ENCODE assay signal across 16 cellular contexts in genomic region chr6:169145991-169146501, GRCh38.
DNase-seq lines count a peak whose midpoint lies in the region; ATAC-seq and TF ChIP-seq lines count a peak whose summit lies in the region.
"Had no signal": no experiment of that assay in that cellular context is flagged by ENCODE, and none has a peak within 500 bp of the region (broad histone marks: within the 10 kb centered on the region; RNA-seq: fewer than 3 reads in every experiment).

No MANE protein-coding gene starts in this region.

- dilution Hi-C loops in mammary epithelial cell (cut with HindIII; ENCODE audit: low sequenced_read_pairs), result no loop called here

- no peak overlapping the region for H2BK12ac ChIP-seq in mesenchymal stem cell (ENCODE audit: low read length in 2 of 2)

- H4K20me1 ChIP-seq in mammary epithelial cell (ENCODE audit: insufficient read depth, low read length) (no peaks in the 10 kb centered on the region), smooth muscle cell (ENCODE audit: low read depth) (no peaks in the 10 kb centered on the region)

- no TSS peak for BruUV-seq in mammary epithelial cell (replicated peaks; lab: Mats Ljungman, UMichigan)

- H3K9me3 ChIP-seq in mammary epithelial cell (replicated peaks; ENCODE audit: insufficient read depth, low read length) (no peaks in the 10 kb centered on the region), smooth muscle cell (replicated peaks; ENCODE audit: low read depth) (no peaks in the 10 kb centered on the region), mesenchymal stem cell (ENCODE audit: control insufficient read depth, low read length) (peaks cover 20% of the 10 kb centered on the region)
- H3K9me3 ChIP-seq: pancreas had no signal

- H3K27me3 ChIP-seq in mammary epithelial cell (ENCODE audit: insufficient read depth, low read length), result no peaks in the 10 kb centered on the region
- H3K27me3 ChIP-seq in smooth muscle cell (ENCODE audit: low read depth), result no peaks in the 10 kb centered on the region
- no peaks in the 10 kb centered on the region for H3K27me3 ChIP-seq in mesenchymal stem cell (ENCODE audit: control insufficient read depth in 1 of 2, insufficient read depth in 1 of 2, low read length in 2 of 2)
- H3K27me3 ChIP-seq: pancreas had no signal

- WGBS in mammary epithelial cell (ENCODE audit: low coverage, missing lambda C conversion rate), result 46% methylated on average over 10 of the region's 10 CpGs
- 83% methylated on average over 10 of the region's 10 CpGs for WGBS in smooth muscle cell (ENCODE audit: low lambda C conversion rate)
- 81% methylated on average over 10 of the region's 10 CpGs for WGBS in mesenchymal stem cell

- intact Hi-C loops in mammary epithelial cell (cut with micrococcal nuclease), result no loop called here
- intact Hi-C loops in left ventricle myocardium superior (cut with micrococcal nuclease), result no loop called here
- intact Hi-C loops in activated CD4-positive, alpha-beta T cell treated with anti-CD3 and anti-CD28 coated beads, Interleukin-2, amount 10 ng/mL, durations not matched to agents 24 days and 14 days (cut with micrococcal nuclease), result no loop called here

- peak; percentile 48 for ATAC-seq in left ventricle myocardium superior
- ATAC-seq in HG03196 (IDR thresholded peaks at IDR 0.05; ENCODE audit: unreplicated experiment), result no peak
- no peak for ATAC-seq in GM18907 (IDR thresholded peaks at IDR 0.05; ENCODE audit: unreplicated experiment)
- ATAC-seq: stimulated activated naive CD8-positive, alpha-beta T cell treated with anti-CD3 and anti-CD28 coated beads, Interleukin-15, amount 100 ng/mL, for 72 hours had no signal

- H3F3A ChIP-seq in smooth muscle cell (ENCODE audit: low read depth), result no peaks in the 10 kb centered on the region

- H2BK5ac ChIP-seq in mesenchymal stem cell (ENCODE audit: low read depth, low read length, poor library complexity, severe bottlenecking), result no peak overlapping the region

- no peak overlapping the region for H3K23ac ChIP-seq in mesenchymal stem cell (ENCODE audit: low read length in 2 of 2)

- DNase-seq in HFFc6 (no peak), mammary epithelial cell (peak; percentile 34), left ventricle myocardium superior (no peak), smooth muscle cell (lab: John Stamatoyannopoulos, UW; ENCODE audit: unreplicated experiment) (no peak), mesenchymal stem cell (no peak)
- no peak for DNase-seq in activated CD4-positive, alpha-beta T cell treated with anti-CD3 and anti-CD28 coated beads, Interleukin-2, amount 10 ng/mL, durations not matched to agents 24 days and 14 days
- DNase-seq: activated CD8-positive, alpha-beta memory T cell treated with anti-CD3 and anti-CD28 coated beads for 24 hours; activated gamma-delta T cell; EL; islet precursor cell; NCI-H1105; pancreas; stimulated activated naive CD8-positive, alpha-beta T cell treated with anti-CD3 and anti-CD28 coated beads, Interleukin-15, amount 100 ng/mL, for 72 hours had no signal

- H3K79me1 ChIP-seq in mesenchymal stem cell (replicated peaks; ENCODE audit: low read length, poor library complexity, severe bottlenecking), result no peaks in the 10 kb centered on the region

- no peak overlapping the region for H4K91ac ChIP-seq in mesenchymal stem cell (ENCODE audit: low read length)

- H3K4me2 ChIP-seq in mammary epithelial cell (ENCODE audit: insufficient read depth, low read depth, low read length) (no peak overlapping the region), smooth muscle cell (no peak overlapping the region), mesenchymal stem cell (ENCODE audit: low read length, poor library complexity, severe bottlenecking) (no peak overlapping the region)

- H3K4me3 Mint-ChIP-seq in HFFc6, result no peak overlapping the region
- no peak overlapping the region for H3K4me3 Mint-ChIP-seq in activated CD4-positive, alpha-beta T cell treated with anti-CD3 and anti-CD28 coated beads, Interleukin-2, amount 10 ng/mL, durations not matched to agents 24 days and 14 days
- H3K4me3 Mint-ChIP-seq: IgD-negative memory B cell; stimulated activated naive CD8-positive, alpha-beta T cell treated with anti-CD3 and anti-CD28 coated beads, Interleukin-15, amount 100 ng/mL, for 72 hours had no signal

- no peak overlapping the region for H4K8ac ChIP-seq in mesenchymal stem cell (ENCODE audit: low read length)

- no peak overlapping the region for H3K14ac ChIP-seq in mesenchymal stem cell (ENCODE audit: low read length in 2 of 2)

- H3K4me1 Mint-ChIP-seq in HFFc6 (ENCODE audit: low read depth), result peaks cover 49% of the 10 kb centered on the region
- H3K4me1 Mint-ChIP-seq in activated CD4-positive, alpha-beta T cell treated with anti-CD3 and anti-CD28 coated beads, Interleukin-2, amount 10 ng/mL, durations not matched to agents 24 days and 14 days, result no peaks in the 10 kb centered on the region
- H3K4me1 Mint-ChIP-seq: IgD-negative memory B cell; stimulated activated naive CD8-positive, alpha-beta T cell treated with anti-CD3 and anti-CD28 coated beads, Interleukin-15, amount 100 ng/mL, for 72 hours had no signal

- in situ Hi-C loops in mammary epithelial cell (cut with MboI; ENCODE audit: low sequenced_read_pairs in 2 of 2), result no loop called here

- TF ChIP-seq CTCF in HFFc6 (IDR thresholded peaks at IDR 0.05) (no peak), mammary epithelial cell (conservative IDR thresholded peaks at IDR 0.05 in 1 of 2, IDR thresholded peaks at IDR 0.05 in 1 of 2; ENCODE audit: extremely low read depth in 1 of 2, insufficient read depth in 1 of 2, low read depth in 1 of 2, low read length in 2 of 2) (no peak), smooth muscle cell (IDR thresholded peaks at IDR 0.05; ENCODE audit: borderline replicate concordance, insufficient read depth, poor library complexity, severe bottlenecking) (no peak)

- H3K79me2 ChIP-seq in mammary epithelial cell (ENCODE audit: insufficient read depth, low read length), result no peaks in the 10 kb centered on the region
- no peaks in the 10 kb centered on the region for H3K79me2 ChIP-seq in smooth muscle cell (ENCODE audit: low read depth)

- H3K36me3 ChIP-seq in mammary epithelial cell (ENCODE audit: insufficient read depth, low read length) (no peaks in the 10 kb centered on the region), smooth muscle cell (ENCODE audit: low read depth) (no peaks in the 10 kb centered on the region), mesenchymal stem cell (ENCODE audit: control insufficient read depth in 1 of 2, insufficient read depth in 2 of 2, low read depth in 1 of 2, low read length in 2 of 2) (no peaks in the 10 kb centered on the region)
- H3K36me3 ChIP-seq: pancreas had no signal

- peak overlapping the region; percentile 57; the same call in 1 of the 2 replicates for H3K27ac Mint-ChIP-seq in HFFc6
- no peak overlapping the region for H3K27ac Mint-ChIP-seq in activated CD4-positive, alpha-beta T cell treated with anti-CD3 and anti-CD28 coated beads, Interleukin-2, amount 10 ng/mL, durations not matched to agents 24 days and 14 days
- H3K27ac Mint-ChIP-seq: IgD-negative memory B cell; stimulated activated naive CD8-positive, alpha-beta T cell treated with anti-CD3 and anti-CD28 coated beads, Interleukin-15, amount 100 ng/mL, for 72 hours had no signal

- H3K4ac ChIP-seq in mesenchymal stem cell (ENCODE audit: low read depth in 1 of 2, low read length in 2 of 2), result no peak overlapping the region

- H3K18ac ChIP-seq in mesenchymal stem cell (ENCODE audit: low read depth in 1 of 2, low read length in 2 of 2), result no peak overlapping the region

- no peak overlapping the region for H2AK5ac ChIP-seq in mesenchymal stem cell (ENCODE audit: low read length, severe bottlenecking)

- H3K4me3 ChIP-seq in mammary epithelial cell (replicated peaks in 1 of 3; ENCODE audit: insufficient read depth in 1 of 3, low read depth in 2 of 3, low read length in 3 of 3), result no peak overlapping the region
- no peak overlapping the region for H3K4me3 ChIP-seq in smooth muscle cell
- no peak overlapping the region for H3K4me3 ChIP-seq in mesenchymal stem cell (ENCODE audit: insufficient read depth in 1 of 2, low read depth in 1 of 2, low read length in 2 of 2)
- H3K4me3 ChIP-seq: pancreas had no signal

- H2AFZ ChIP-seq in mammary epithelial cell (ENCODE audit: low read depth, low read length), result no peak overlapping the region
- no peak overlapping the region for H2AFZ ChIP-seq in smooth muscle cell (ENCODE audit: low read depth)
- no peak overlapping the region for H2AFZ ChIP-seq in mesenchymal stem cell (ENCODE audit: low read depth, low read length)

- H3K9ac ChIP-seq in mammary epithelial cell (ENCODE audit: insufficient read depth, low read length) (no peak overlapping the region), smooth muscle cell (ENCODE audit: low read depth) (no peak overlapping the region), mesenchymal stem cell (ENCODE audit: low read length) (no peak overlapping the region)

- H3K4me1 ChIP-seq in mammary epithelial cell (ENCODE audit: insufficient read depth, low read length) (no peaks in the 10 kb centered on the region), smooth muscle cell (ENCODE audit: low read depth) (no peaks in the 10 kb centered on the region), mesenchymal stem cell (ENCODE audit: control insufficient read depth, insufficient read depth, low read depth, low read length) (no peaks in the 10 kb centered on the region)
- H3K4me1 ChIP-seq: pancreas had no signal

- H3K27ac ChIP-seq in mammary epithelial cell (ENCODE audit: insufficient read depth, low read depth, low read length) (no peak overlapping the region), smooth muscle cell (ENCODE audit: low read depth) (peak overlapping the region; percentile 60), mesenchymal stem cell (ENCODE audit: low read length, poor library complexity, severe bottlenecking) (no peak overlapping the region)
- H3K27ac ChIP-seq: pancreas had no signal

- CTCF ChIA-PET in mammary epithelial cell (lab: Charles Lee; ENCODE audit: low non-redundant PET), result no interaction called here

- H2BK15ac ChIP-seq in mesenchymal stem cell (ENCODE audit: low read depth, poor library complexity, severe bottlenecking), result no peak overlapping the region

- H3K36me3 Mint-ChIP-seq in HFFc6 (ENCODE audit: low read depth), result peaks cover 30% of the 10 kb centered on the region
- H3K36me3 Mint-ChIP-seq in activated CD4-positive, alpha-beta T cell treated with anti-CD3 and anti-CD28 coated beads, Interleukin-2, amount 10 ng/mL, durations not matched to agents 24 days and 14 days (ENCODE audit: low read depth), result no peaks in the 10 kb centered on the region

- peaks cover 15% of the 10 kb centered on the region for H3K9me3 Mint-ChIP-seq in HFFc6
- no peaks in the 10 kb centered on the region for H3K9me3 Mint-ChIP-seq in activated CD4-positive, alpha-beta T cell treated with anti-CD3 and anti-CD28 coated beads, Interleukin-2, amount 10 ng/mL, durations not matched to agents 24 days and 14 days

- peaks cover 7% of the 10 kb centered on the region for H3K27me3 Mint-ChIP-seq in HFFc6 (ENCODE audit: insufficient read depth)
- no peaks in the 10 kb centered on the region for H3K27me3 Mint-ChIP-seq in activated CD4-positive, alpha-beta T cell treated with anti-CD3 and anti-CD28 coated beads, Interleukin-2, amount 10 ng/mL, durations not matched to agents 24 days and 14 days
- H3K27me3 Mint-ChIP-seq: IgD-negative memory B cell had no signal

- H2BK120ac ChIP-seq in mesenchymal stem cell (ENCODE audit: low read depth, low read length), result no peak overlapping the region
